Comparison of ENCODE assay signal across 9 cellular contexts in genomic region chr7:55129409-55130078, GRCh38.
DNase-seq lines count a peak whose midpoint lies in the region; ATAC-seq and TF ChIP-seq lines count a peak whose summit lies in the region.
"Had no signal": no experiment of that assay in that cellular context is flagged by ENCODE, and none has a peak within 500 bp of the region (broad histone marks: within the 10 kb centered on the region; RNA-seq: fewer than 3 reads in every experiment).

No MANE protein-coding gene starts in this region.

- H3K4me3 ChIP-seq in AG10803 (ENCODE audit: low read length) (no peak overlapping the region), Panc1 (ENCODE audit: low read depth in 2 of 2, low read length in 2 of 2) (peak overlapping the region in 1 of 2 experiments; percentile 17; a peak in 2 of 4 replicates), endodermal cell (ENCODE audit: low read length) (no peak overlapping the region), neural progenitor cell (no peak overlapping the region)

- H3K4me1 ChIP-seq in Panc1 (ENCODE audit: control insufficient read depth, insufficient read depth, low read length) (peaks cover 96% of the 10 kb centered on the region), endodermal cell (ENCODE audit: control insufficient read depth, insufficient read depth, low read length) (no peaks in the 10 kb centered on the region), neural progenitor cell (peaks cover 17% of the 10 kb centered on the region)

- no peak; the same call in 1 of the 2 replicates for ATAC-seq in Panc1
- no peak for ATAC-seq in HG02884 (IDR thresholded peaks at IDR 0.05; ENCODE audit: unreplicated experiment)
- no peak for ATAC-seq in HG02642 (IDR thresholded peaks at IDR 0.05; ENCODE audit: poor library complexity, unreplicated experiment)
- ATAC-seq in HG03025 (IDR thresholded peaks at IDR 0.05; ENCODE audit: low FRiP score, unreplicated experiment): no peak

- WGBS in endodermal cell (ENCODE audit: insufficient coverage in 1 of 2, insufficient read length in 1 of 2), 2 experiments: 92 to 94% methylated on average over 2 to 3 of the region's 4 CpGs

- H3K36me3 ChIP-seq in Panc1 (ENCODE audit: control insufficient read depth, insufficient read depth, low read length): peaks cover 1% of the 10 kb centered on the region; the same call in 1 of the 2 replicates
- H3K36me3 ChIP-seq in endodermal cell (ENCODE audit: control insufficient read depth, insufficient read depth, low read length): no peaks in the 10 kb centered on the region
- H3K36me3 ChIP-seq in neural progenitor cell: no peaks in the 10 kb centered on the region

- in situ Hi-C loops in Panc1 (cut with HindIII; ENCODE audit: low pct_unique_long_range_greater_than_20kb, low sequenced_read_pairs): no loop called here

- H3K27me3 ChIP-seq in Panc1 (ENCODE audit: control insufficient read depth, insufficient read depth, low read length): no peaks in the 10 kb centered on the region
- H3K27me3 ChIP-seq in endodermal cell (ENCODE audit: control insufficient read depth, insufficient read depth, low read length, poor library complexity, severe bottlenecking): no peaks in the 10 kb centered on the region
- no peaks in the 10 kb centered on the region for H3K27me3 ChIP-seq in neural progenitor cell

- H3K9me3 ChIP-seq in Panc1 (ENCODE audit: control insufficient read depth, insufficient read depth, low read depth, low read length): peaks cover under 1% of the 10 kb centered on the region; the same call in 1 of the 2 replicates
- no peaks in the 10 kb centered on the region for H3K9me3 ChIP-seq in endodermal cell (ENCODE audit: control insufficient read depth, low read length)
- H3K9me3 ChIP-seq in neural progenitor cell (ENCODE audit: low read depth): no peaks in the 10 kb centered on the region

- H3K4me1 Mint-ChIP-seq in endodermal cell: peaks cover 4% of the 10 kb centered on the region
- peaks cover 65% of the 10 kb centered on the region for H3K4me1 Mint-ChIP-seq in neural progenitor cell

- H3K36me3 Mint-ChIP-seq in endodermal cell (ENCODE audit: low read depth): no peaks in the 10 kb centered on the region
- H3K36me3 Mint-ChIP-seq in neural progenitor cell: no peaks in the 10 kb centered on the region

- TF ChIP-seq CTCF in AG10803 (conservative IDR thresholded peaks at IDR 0.05; ENCODE audit: low read length) (no peak), Panc1 (IDR thresholded peaks at IDR 0.05) (no peak), endodermal cell (conservative IDR thresholded peaks at IDR 0.05) (no peak), neural progenitor cell (IDR thresholded peaks at IDR 0.05) (no peak)

- no peak overlapping the region for H3K4me2 ChIP-seq in neural progenitor cell

- H3K27me3 Mint-ChIP-seq in endodermal cell (ENCODE audit: insufficient read depth): no peaks in the 10 kb centered on the region
- peaks cover 5% of the 10 kb centered on the region for H3K27me3 Mint-ChIP-seq in neural progenitor cell (ENCODE audit: insufficient read depth, low read depth)

- no TSS peak for BruUV-seq in Panc1 (replicated peaks; lab: Mats Ljungman, UMichigan)

- H3K27ac Mint-ChIP-seq in endodermal cell: no peak overlapping the region
- peak overlapping the region; percentile 76 for H3K27ac Mint-ChIP-seq in neural progenitor cell

- H3K9ac ChIP-seq in endodermal cell (ENCODE audit: extremely low read depth, low read length, poor library complexity, severe bottlenecking) (no peak overlapping the region), neural progenitor cell (no peak overlapping the region)

- intact Hi-C loops in Panc1 (cut with micrococcal nuclease; ENCODE audit: unreplicated experiment): loop anchor here (2.0 to 10.0 kb wide), 4 partner anchors 52 to 355 kb away; no protein-coding TSS in a partner anchor

- H4K20me1 ChIP-seq in neural progenitor cell (ENCODE audit: low read depth): no peaks in the 10 kb centered on the region

- CTCF ChIA-PET in Panc1 (lab: Charles Lee): interaction anchor here (0.6 kb wide), 1 partner anchor 216 kb away, joined by 3 read pairs; no protein-coding TSS in a partner anchor

- POLR2A ChIA-PET in Panc1 (lab: Charles Lee): interaction anchor here (1.0 to 1.5 kb wide), 3 partner anchors 21 to 48 kb away, joined by 3 to 5 read pairs (median 3); no protein-coding TSS in a partner anchor

- DNase-seq in AG10803 (ENCODE audit: low read depth) (peak; percentile 45), Panc1 (ENCODE audit: low read depth, low spot score) (no peak), endodermal cell (no peak), neural progenitor cell (ENCODE audit: low spot score) (no peak), NCI-H2171 treated with DMSO at 0.1 percent for 48 hours (lab: John Stamatoyannopoulos, UW) (no peak)
- DNase-seq: NCI-H146 had no signal

- H3K9me3 Mint-ChIP-seq in endodermal cell (no peaks in the 10 kb centered on the region), neural progenitor cell (no peaks in the 10 kb centered on the region)

- no peaks in the 10 kb centered on the region for H3K79me2 ChIP-seq in neural progenitor cell (ENCODE audit: low read depth)

- no peak overlapping the region for H2AFZ ChIP-seq in neural progenitor cell (replicated peaks)

- H3K27ac ChIP-seq in Panc1 (ENCODE audit: low read length): peak overlapping the region; percentile 99
- H3K27ac ChIP-seq in endodermal cell (ENCODE audit: low read depth, low read length): peak overlapping the region; percentile 78
- H3K27ac ChIP-seq in neural progenitor cell: no peak overlapping the region

- peaks cover 15% of the 10 kb centered on the region for H3F3A ChIP-seq in neural progenitor cell (ENCODE audit: low read depth)

- H3K4me3 Mint-ChIP-seq in endodermal cell (no peak overlapping the region), neural progenitor cell (no peak overlapping the region)
